Comparison of ENCODE assay signal across 16 cellular contexts in the genomic region with DNA sequence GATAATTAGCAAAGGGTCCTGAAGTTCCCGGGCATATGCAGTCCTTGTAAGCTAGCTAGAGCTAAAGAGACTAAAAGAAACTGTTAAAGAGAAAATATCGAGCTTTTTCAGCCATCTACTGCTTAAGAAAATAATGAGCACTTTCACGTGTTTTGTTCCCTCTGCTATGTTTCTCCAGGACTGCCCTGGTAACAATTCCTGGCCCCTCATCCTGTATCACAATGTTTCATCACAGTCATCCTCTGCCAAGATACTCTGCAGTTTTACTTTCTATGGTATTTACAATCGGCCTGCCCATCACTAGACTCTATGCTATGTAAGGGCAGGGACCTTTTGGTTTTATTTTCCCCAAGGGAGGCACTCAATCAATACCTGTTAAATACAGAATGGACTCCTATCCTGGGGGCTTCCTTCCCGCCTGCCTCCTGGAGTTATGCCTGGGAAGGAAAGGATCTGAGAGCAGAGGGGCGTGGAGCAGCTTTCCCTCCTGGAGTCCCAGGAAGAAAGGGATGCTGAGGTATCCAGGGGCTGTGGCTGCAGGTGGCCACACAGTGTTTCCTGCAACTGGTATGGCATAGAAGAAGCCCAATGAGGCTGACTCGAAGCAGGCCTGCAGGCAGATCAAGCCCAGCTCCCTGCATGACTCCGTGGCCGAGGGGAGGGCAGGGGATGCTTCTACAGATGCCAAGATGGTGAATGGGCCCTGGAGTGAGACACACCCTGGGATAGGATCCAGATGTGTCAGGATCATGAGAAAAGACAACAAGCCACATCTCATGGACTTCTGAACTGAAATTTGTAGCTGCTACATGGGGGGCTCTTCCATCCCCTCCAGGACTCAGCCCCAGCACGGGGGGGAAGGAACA. TPM values are rescaled to one million over a fixed set of nuclear protein-coding genes. Genes with fewer than 3 reads are reported as not detected.
A peak's percentile ranks its signal among the peaks of the same experiment; 100 is the strongest.
DNase-seq lines count a peak whose midpoint lies in the region; ATAC-seq and TF ChIP-seq lines count a peak whose summit lies in the region.
"Had no signal": no experiment of that assay in that cellular context is flagged by ENCODE, and none has a peak within 500 bp of the region (broad histone marks: within the 10 kb centered on the region; RNA-seq: fewer than 3 reads in every experiment).

No MANE protein-coding gene starts in this region.

- peaks cover 1 to 35% (median 27%) of the 10 kb centered on the region in 4 donors for H3K4me1 ChIP-seq in sigmoid colon
- H3K4me1 ChIP-seq: ascending aorta had no signal

- no peaks in the 10 kb centered on the region for H3K36me3 ChIP-seq in sigmoid colon
- H3K36me3 ChIP-seq: ascending aorta, BLaER1 had no signal

- no peak for TF ChIP-seq CTCF in sigmoid colon (IDR thresholded peaks at IDR 0.05)

- H3K9me3 ChIP-seq in sigmoid colon, result peaks cover 0 to 5% (median 1%) of the 10 kb centered on the region in 4 donors
- H3K9me3 ChIP-seq: mucosa of descending colon, SK-N-SH had no signal

- peak; percentile 74 for DNase-seq in EL
- DNase-seq in NCI-H69 (lab: John Stamatoyannopoulos, UW), result peak; percentile 14
- peak; percentile 89 for DNase-seq in fibroblast of gingiva (ENCODE audit: low read depth)
- no peak for DNase-seq in sigmoid colon
- no peak for DNase-seq in effector CD4-positive, alpha-beta T cell
- DNase-seq: activated CD4-positive, alpha-beta T cell treated with anti-CD3 and anti-CD28 coated beads, Interleukin-2, amount 50 U/mL, for 48 hours; glutamatergic neuron; mucosa of descending colon; NCI-H1417; NCI-H446 treated with DMSO at 0.1 percent for 48 hours; SK-N-SH had no signal

- peak overlapping the region; percentile 36 to 64 (median 60) for H3K27ac ChIP-seq in sigmoid colon
- H3K27ac ChIP-seq: ascending aorta, BLaER1 had no signal

- no peak for TF ChIP-seq EP300 in sigmoid colon (IDR thresholded peaks at IDR 0.05)

- no peak for ATAC-seq in HG03378 (IDR thresholded peaks at IDR 0.05; ENCODE audit: unreplicated experiment)
- no peak for ATAC-seq in HG02884 (IDR thresholded peaks at IDR 0.05; ENCODE audit: unreplicated experiment)
- no peak for ATAC-seq in GM19351 (IDR thresholded peaks at IDR 0.05; ENCODE audit: unreplicated experiment)
- ATAC-seq: mucosa of descending colon had no signal

- H3K27me3 ChIP-seq in sigmoid colon, result no peaks in the 10 kb centered on the region
- H3K27me3 ChIP-seq: ascending aorta, BLaER1 had no signal

- TF ChIP-seq POLR2A in sigmoid colon (IDR thresholded peaks at IDR 0.05), result no peak

- WGBS in sigmoid colon, 2 donors, result 66 to 76% methylated on average over 10 of the region's 10 CpGs

- H3K4me3 ChIP-seq in sigmoid colon, result no peak overlapping the region
- H3K4me3 ChIP-seq: ascending aorta, BLaER1, mucosa of descending colon had no signal

- intact Hi-C loops in sigmoid colon (cut with DNase I), result no loop called here

RNA-seq across cellular contexts. Expression of a gene that starts 53.0 kb away (rescaled TPM):
- total RNA-seq in sigmoid colon, result under 1 TPM in 2 of 4 donors, not detected in 2; 0.36 to 0.54 TPM
- under 1 TPM in 1 of 3 donors, not detected in 2; 0.09 TPM for polyA plus RNA-seq in sigmoid colon

Comparison
In these comparisons a context has a peak if more than half of its experiments do, and no peak if none do; other contexts are left out.
1. DNase-seq: peak in EL (single experiment), NCI-H69 (single experiment) and fibroblast of gingiva (single experiment); none in sigmoid colon (single experiment) and effector CD4-positive, alpha-beta T cell (single experiment).